ENCODE assay signal across 1 cellular context in genomic region chr19:34713262-34713637, GRCh38.
TF ChIP-seq lines count a peak whose summit lies in the region.

No MANE protein-coding gene starts in this region.

TF ChIP-seq in GM12878, 131 proteins besides CTCF, POLR2A, EP300 and RAD21:
- TF ChIP-seq E2F8 (IDR thresholded peaks at IDR 0.05; ENCODE audit: low read depth, partially characterized antibody) = no peak
- 0 out of 2 replicates have a peak, but pooled peaks have one; percentile 50 for TF ChIP-seq CBX5 (IDR thresholded peaks at IDR 0.05; ENCODE audit: low read depth)
